ENCODE assay signal across 12 cellular contexts in the genomic region with DNA sequence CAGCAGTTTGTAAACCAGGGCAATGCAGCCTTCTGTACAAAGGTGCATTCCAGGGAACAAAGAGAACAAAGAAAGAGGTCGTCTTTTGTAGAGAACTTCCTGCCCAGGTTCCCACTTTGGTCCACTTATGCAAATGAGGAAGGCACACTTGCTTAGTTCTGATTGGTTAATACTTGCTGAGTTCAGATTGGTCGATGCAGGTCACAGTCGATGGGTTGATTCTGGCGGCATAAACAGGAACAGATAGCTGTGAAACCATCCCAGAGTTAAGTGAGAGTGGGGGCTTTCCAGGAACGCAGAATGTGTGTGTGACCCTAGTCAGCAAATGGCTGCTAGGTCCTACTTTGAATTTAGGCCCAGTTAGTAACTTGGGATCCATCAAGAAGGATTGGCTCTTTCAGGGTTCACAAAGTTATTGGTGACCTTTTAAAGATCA. TPM values are rescaled to one million over a fixed set of nuclear protein-coding genes. Genes with fewer than 3 reads are reported as not detected.
DNase-seq lines count a peak whose midpoint lies in the region; ATAC-seq, FAIRE-seq and TF ChIP-seq lines count a peak whose summit lies in the region.
"Had no signal": no experiment of that assay in that cellular context is flagged by ENCODE, and none has a peak within 500 bp of the region (broad histone marks: within the 10 kb centered on the region; RNA-seq: fewer than 3 reads in every experiment).

No MANE protein-coding gene starts in this region.

- TF ChIP-seq POLR2A in GM12878 (IDR thresholded peaks at IDR 0.05; ENCODE audit: low read depth, low read length), result peak; percentile 46; the same call in 1 of the 2 replicates

- H3K36me3 ChIP-seq in GM12878 (ENCODE audit: control insufficient read depth in 2 of 2, insufficient read depth in 2 of 2, low read length in 1 of 2), result no peaks in the 10 kb centered on the region

- peaks cover 16% of the 10 kb centered on the region for H3K36me3 Mint-ChIP-seq in stimulated activated naive CD8-positive, alpha-beta T cell treated with anti-CD3 and anti-CD28 coated beads, Interleukin-15, Interleukin-2, amounts not matched to agents 100 ng/mL and 50 ng/mL, for 24 hours (ENCODE audit: low read depth)

- SMC1A ChIA-PET in GM12878 (lab: Charles Lee; ENCODE audit: uncharacterized antibody, unreplicated experiment), result no interaction called here

- RAD21 ChIA-PET in GM12878 (lab: Charles Lee; ENCODE audit: unreplicated experiment), result interaction anchor here (1.5 kb wide), 1 partner anchor 17 kb away, joined by 4 read pairs; no protein-coding TSS in a partner anchor

- CTCF ChIA-PET in GM12878 (lab: Yijun Ruan, JAX), result interaction anchor here (1.1 to 1.5 kb wide), 2 partner anchors 16 to 39 kb away, joined by 3 read pairs; a partner anchor contains a TSS

- H3K4me2 ChIP-seq in GM12878 (ENCODE audit: control insufficient read depth, insufficient read depth), result peak overlapping the region; percentile 71

- no peaks in the 10 kb centered on the region for H3K27me3 ChIP-seq in GM12878 (replicated peaks in 1 of 2; ENCODE audit: control insufficient read depth in 2 of 2, insufficient read depth in 2 of 2, low read length in 1 of 2)
- H3K27me3 ChIP-seq: body of pancreas had no signal

- peak overlapping the region; percentile 48; the same call in 1 of the 2 replicates for H3K9ac ChIP-seq in GM12878 (ENCODE audit: control insufficient read depth, insufficient read depth, low read length)

- H3K4me3 Mint-ChIP-seq in stimulated activated naive CD8-positive, alpha-beta T cell treated with anti-CD3 and anti-CD28 coated beads, Interleukin-15, Interleukin-2, amounts not matched to agents 100 ng/mL and 50 ng/mL, for 24 hours, result peak overlapping the region; percentile 47

- H3K27ac Mint-ChIP-seq in stimulated activated naive CD8-positive, alpha-beta T cell treated with anti-CD3 and anti-CD28 coated beads, Interleukin-15, Interleukin-2, amounts not matched to agents 100 ng/mL and 50 ng/mL, for 24 hours, result peak overlapping the region; percentile 87

- BruUV-seq in GM12878 (replicated peaks; lab: Mats Ljungman, UMichigan), result no TSS peak

- TF ChIP-seq EP300 in GM12878 (IDR thresholded peaks at IDR 0.05; ENCODE audit: borderline replicate concordance in 1 of 2, control insufficient read depth in 1 of 2, low read depth in 2 of 2, low read length in 2 of 2), result peak in 1 of 2 experiments; percentile 51; a peak in 1 of 4 replicates

- WGBS in GM12878 (ENCODE audit: insufficient coverage, insufficient replicate concordance, low lambda C conversion rate, missing lambda C conversion rate), result 1% methylated on average over 5 of the region's 5 CpGs

- in situ Hi-C loops in GM12878 (cut with MboI), result no loop called here

- DNase-seq in stimulated activated naive CD8-positive, alpha-beta T cell treated with anti-CD3 and anti-CD28 coated beads, Interleukin-15, Interleukin-2, amounts not matched to agents 100 U/mL and 50 U/mL, for 24 hours, result no peak
- peak; percentile 47 for DNase-seq in Jurkat, Clone E6-1 (ENCODE audit: low read depth, low spot score)
- DNase-seq in GM12878 (ENCODE audit: low read depth, low spot score) (peak; percentile 95), NCI-H2029 (lab: John Stamatoyannopoulos, UW) (no peak), AG08396 (ENCODE audit: low spot score) (no peak), NCI-H82 (lab: John Stamatoyannopoulos, UW) (no peak), NCI-H345 treated with DMSO at 0.1 percent for 48 hours (lab: John Stamatoyannopoulos, UW; ENCODE audit: unreplicated experiment) (no peak)
- DNase-seq: body of pancreas; C1 segment of cervical spinal cord; NCI-H526; stimulated activated CD4-positive, alpha-beta T cell treated with anti-CD3 and anti-CD28 coated beads, Interleukin-12 subunit alpha, Interleukin-12 subunit beta, amount 100 ng/mL, for 4 hours had no signal

- POLR2A ChIA-PET in GM12878 (lab: Charles Lee), result interaction anchor here (0.6 to 1.0 kb wide), 3 partner anchors 39 to 702 kb away, joined by 3 read pairs; a partner anchor contains a TSS

- no peak for TF ChIP-seq RAD21 in GM12878 (IDR thresholded peaks at IDR 0.05; ENCODE audit: insufficient read depth, low read depth, low read length)

- peak overlapping the region; percentile 90 for H3K27ac ChIP-seq in GM12878 (ENCODE audit: control insufficient read depth, insufficient read depth)
- H3K27ac ChIP-seq: body of pancreas had no signal

- H3K9me3 Mint-ChIP-seq in stimulated activated naive CD8-positive, alpha-beta T cell treated with anti-CD3 and anti-CD28 coated beads, Interleukin-15, Interleukin-2, amounts not matched to agents 100 ng/mL and 50 ng/mL, for 24 hours, result no peaks in the 10 kb centered on the region

- H3K27me3 Mint-ChIP-seq in stimulated activated naive CD8-positive, alpha-beta T cell treated with anti-CD3 and anti-CD28 coated beads, Interleukin-15, Interleukin-2, amounts not matched to agents 100 ng/mL and 50 ng/mL, for 24 hours, result no peaks in the 10 kb centered on the region

- peaks cover 40% of the 10 kb centered on the region for H3K4me1 ChIP-seq in GM12878 (ENCODE audit: control insufficient read depth, insufficient read depth, low read length)

- no peak overlapping the region for H3K4me3 ChIP-seq in Jurkat, Clone E6-1 (ENCODE audit: low read length)
- peak overlapping the region; percentile 26; the same call in 1 of the 2 replicates for H3K4me3 ChIP-seq in GM12878
- H3K4me3 ChIP-seq: body of pancreas had no signal

- H3K4me1 Mint-ChIP-seq in stimulated activated naive CD8-positive, alpha-beta T cell treated with anti-CD3 and anti-CD28 coated beads, Interleukin-15, Interleukin-2, amounts not matched to agents 100 ng/mL and 50 ng/mL, for 24 hours (ENCODE audit: low read depth), result peaks cover 55% of the 10 kb centered on the region

- peak overlapping the region; percentile 62 for H2AFZ ChIP-seq in GM12878 (ENCODE audit: control insufficient read depth, low read depth, low read length)

- peaks cover 28% of the 10 kb centered on the region for H3K79me2 ChIP-seq in GM12878 (ENCODE audit: control insufficient read depth, insufficient read depth, low read length)

- intact Hi-C loops in GM12878 (cut with micrococcal nuclease; ENCODE audit: unreplicated experiment), result no loop called here

- H4K20me1 ChIP-seq in GM12878 (ENCODE audit: control insufficient read depth, insufficient read depth), result no peaks in the 10 kb centered on the region

- H3K9me3 ChIP-seq in GM12878 (replicated peaks; ENCODE audit: control insufficient read depth, insufficient read depth, low read length), result no peaks in the 10 kb centered on the region; the same call in 1 of the 3 replicates
- H3K9me3 ChIP-seq: body of pancreas had no signal

- no peak for TF ChIP-seq CTCF in GM12878 (IDR thresholded peaks at IDR 0.05 in 2 of 3, conservative IDR thresholded peaks at IDR 0.05 in 1 of 3; ENCODE audit: control insufficient read depth in 2 of 3, extremely low read depth in 1 of 3, insufficient read depth in 1 of 3, low read depth in 3 of 3, low read length in 3 of 3)

- no peak for ATAC-seq in stimulated activated naive CD8-positive, alpha-beta T cell treated with anti-CD3 and anti-CD28 coated beads, Interleukin-15, Interleukin-2, amounts not matched to agents 100 U/mL and 50 U/mL, for 24 hours
- ATAC-seq in GM12878, result peak; percentile 75
- ATAC-seq: body of pancreas had no signal

- peak; percentile 85 for FAIRE-seq in GM12878 (lab: Jason Lieb, UNC)

RNA-seq across cellular contexts. Expression of a gene that starts 1.8 kb away (rescaled TPM):
- 4.1 TPM for polyA plus RNA-seq in Jurkat, Clone E6-1 (2012; ENCODE audit: insufficient read depth, insufficient read length)
- total RNA-seq in GM12878 (2013; cell fraction: nucleolus; rRNA removed), result 3.1 and 3.2 TPM in 2 replicates
- 0.28 and 0.33 TPM in 2 replicates for total RNA-seq in GM12878 (2014; rRNA removed)
- total RNA-seq in GM12878 (2014; rRNA removed; fragmentation: Illumina TruSeq; extraction: Trizol), result 0.18 and 0.28 TPM in 2 replicates
- 1.2 and 2.0 TPM in 2 replicates for total RNA-seq in GM12878 (2021)
- 1.1 TPM for polyA plus RNA-seq in GM12878 (2011; ENCODE audit: low read depth)
- polyA plus RNA-seq in GM12878 (2011; rRNA removed), result 0.82 and 1.7 TPM in 2 replicates
- polyA plus RNA-seq in GM12878 (2011; cell fraction: cytosol; rRNA removed), result 1.3 and 2.1 TPM in 2 replicates
- 14.0 and 17.9 TPM in 2 replicates for polyA plus RNA-seq in GM12878 (2011; cell fraction: nucleus; rRNA removed)
- polyA plus RNA-seq in GM12878 (2012), result 2.4 and 2.6 TPM in 2 replicates
- polyA plus RNA-seq in GM12878 (2014; fragmentation: Illumina TruSeq; extraction: Trizol), result 0.22 and 0.28 TPM in 2 replicates
- under 1 TPM; 0.08 to 0.15 TPM for polyA plus RNA-seq in GM12878 (2014; fragmentation: Nextera tagmentation; extraction: Ambion mirVana)
- 1.2 and 2.4 TPM in 2 replicates for polyA plus RNA-seq in GM12878 (2014; rRNA removed)
- polyA plus RNA-seq in GM12878 (2016; fragmentation: Nextera tagmentation; extraction: Ambion mirVana), result under 1 TPM; 0.28 to 0.37 TPM
- polyA minus RNA-seq in GM12878 (2011; rRNA and poly(A)+ RNA removed), result 0.88 and 1.5 TPM in 2 replicates
- polyA minus RNA-seq in GM12878 (2011; cell fraction: cytosol; rRNA and poly(A)+ RNA removed), result 0.40 and 0.83 TPM in 2 replicates
- polyA minus RNA-seq in GM12878 (2011; cell fraction: nucleus; rRNA and poly(A)+ RNA removed), result 1.8 and 1.9 TPM in 2 replicates

RNA-seq across cellular contexts. Expression of a gene that starts 2.6 kb away (rescaled TPM):
- polyA plus RNA-seq in Jurkat, Clone E6-1 (2012; ENCODE audit: insufficient read depth, insufficient read length), result 33.0 TPM
- 28.7 and 29.1 TPM in 2 replicates for total RNA-seq in GM12878 (2013; cell fraction: nucleolus; rRNA removed)
- total RNA-seq in GM12878 (2014; rRNA removed) (31.5 and 33.3 TPM in 2 replicates), GM12878 (2014; rRNA removed; fragmentation: Illumina TruSeq; extraction: Trizol) (16.5 and 20.9 TPM in 2 replicates), GM12878 (2021) (42.1 and 43.9 TPM in 2 replicates)
- 12.9 TPM for polyA plus RNA-seq in GM12878 (2011; ENCODE audit: low read depth)
- polyA plus RNA-seq in GM12878 (2011; rRNA removed) (23.8 and 27.7 TPM in 2 replicates), GM12878 (2014; fragmentation: Illumina TruSeq; extraction: Trizol) (16.4 and 24.8 TPM in 2 replicates), GM12878 (2014; fragmentation: Nextera tagmentation; extraction: Ambion mirVana) (1 to 10 TPM; 2.7 to 8.4 TPM), GM12878 (2014; rRNA removed) (37.9 and 39.6 TPM in 2 replicates), GM12878 (2016; fragmentation: Nextera tagmentation; extraction: Ambion mirVana) (10 to 100 TPM; 34.0 to 38.9 TPM)
- polyA plus RNA-seq in GM12878 (2011; cell fraction: cytosol; rRNA removed), result 30.9 and 39.6 TPM in 2 replicates
- 23.1 and 30.9 TPM in 2 replicates for polyA plus RNA-seq in GM12878 (2011; cell fraction: nucleus; rRNA removed)
- 22.7 and 26.6 TPM in 2 replicates for polyA plus RNA-seq in GM12878 (2012)
- 18.3 and 28.3 TPM in 2 replicates for polyA minus RNA-seq in GM12878 (2011; rRNA and poly(A)+ RNA removed)
- polyA minus RNA-seq in GM12878 (2011; cell fraction: cytosol; rRNA and poly(A)+ RNA removed), result 12.6 and 13.8 TPM in 2 replicates
- polyA minus RNA-seq in GM12878 (2011; cell fraction: nucleus; rRNA and poly(A)+ RNA removed), result 8.9 and 15.5 TPM in 2 replicates

RNA-seq across cellular contexts. Expression of a gene that starts 39.4 kb away (rescaled TPM):
- polyA plus RNA-seq in Jurkat, Clone E6-1 (2012; ENCODE audit: insufficient read depth, insufficient read length), result 5.0 TPM
- total RNA-seq in GM12878 (2013; cell fraction: nucleolus; rRNA removed), result 8.8 and 9.0 TPM in 2 replicates
- 1.6 and 2.3 TPM in 2 replicates for total RNA-seq in GM12878 (2014; rRNA removed)
- total RNA-seq in GM12878 (2014; rRNA removed; fragmentation: Illumina TruSeq; extraction: Trizol), result 0.45 and 0.64 TPM in 2 replicates
- 2.7 and 4.0 TPM in 2 replicates for total RNA-seq in GM12878 (2021)
- 0.87 TPM for polyA plus RNA-seq in GM12878 (2011; ENCODE audit: low read depth)
- 2.7 and 5.8 TPM in 2 replicates for polyA plus RNA-seq in GM12878 (2011; rRNA removed)
- polyA plus RNA-seq in GM12878 (2011; cell fraction: cytosol; rRNA removed), result 5.2 and 7.4 TPM in 2 replicates
- polyA plus RNA-seq in GM12878 (2011; cell fraction: nucleus; rRNA removed), result 11.7 and 14.1 TPM in 2 replicates
- polyA plus RNA-seq in GM12878 (2012), result 2.4 and 2.6 TPM in 2 replicates
- 0.14 and 0.35 TPM in 2 replicates for polyA plus RNA-seq in GM12878 (2014; fragmentation: Illumina TruSeq; extraction: Trizol)
- polyA plus RNA-seq in GM12878 (2014; fragmentation: Nextera tagmentation; extraction: Ambion mirVana), result under 1 TPM in 1 of 2 experiments, not detected in 1; 0.09 TPM
- polyA plus RNA-seq in GM12878 (2014; rRNA removed), result 1.4 and 3.6 TPM in 2 replicates
- 1 to 10 TPM in 1 of 2 experiments, under 1 TPM in 1; 0.98 to 1.4 TPM for polyA plus RNA-seq in GM12878 (2016; fragmentation: Nextera tagmentation; extraction: Ambion mirVana)
- polyA minus RNA-seq in GM12878 (2011; rRNA and poly(A)+ RNA removed), result 5.6 and 10.7 TPM in 2 replicates
- polyA minus RNA-seq in GM12878 (2011; cell fraction: cytosol; rRNA and poly(A)+ RNA removed), result 3.0 and 4.4 TPM in 2 replicates
- polyA minus RNA-seq in GM12878 (2011; cell fraction: nucleus; rRNA and poly(A)+ RNA removed), result 11.6 and 16.0 TPM in 2 replicates

RNA-seq across cellular contexts. Expression of a gene that starts 44.2 kb away (rescaled TPM):
- 1.3 TPM for polyA plus RNA-seq in Jurkat, Clone E6-1 (2012; ENCODE audit: insufficient read depth, insufficient read length)
- 0.63 and 1.5 TPM in 2 replicates for total RNA-seq in GM12878 (2013; cell fraction: nucleolus; rRNA removed)
- 0.40 and 0.44 TPM in 2 replicates for total RNA-seq in GM12878 (2014; rRNA removed)
- 0.23 TPM in 1 of 2 replicates, not detected in the other for total RNA-seq in GM12878 (2014; rRNA removed; fragmentation: Illumina TruSeq; extraction: Trizol)
- 0.35 TPM in 1 of 2 replicates, not detected in the other for total RNA-seq in GM12878 (2021)
- 0.25 TPM for polyA plus RNA-seq in GM12878 (2011; ENCODE audit: low read depth)
- polyA plus RNA-seq in GM12878 (2011; rRNA removed), result 0.34 and 0.48 TPM in 2 replicates
- polyA plus RNA-seq in GM12878 (2011; cell fraction: cytosol; rRNA removed), result 0.22 and 0.28 TPM in 2 replicates
- 0.39 and 0.69 TPM in 2 replicates for polyA plus RNA-seq in GM12878 (2011; cell fraction: nucleus; rRNA removed)
- 0.58 and 0.70 TPM in 2 replicates for polyA plus RNA-seq in GM12878 (2012)
- 0.40 TPM in 1 of 2 replicates, not detected in the other for polyA plus RNA-seq in GM12878 (2014; fragmentation: Illumina TruSeq; extraction: Trizol)
- polyA plus RNA-seq in GM12878 (2014; fragmentation: Nextera tagmentation; extraction: Ambion mirVana), result under 1 TPM in 1 of 2 experiments, not detected in 1; 0.24 TPM
- 0.37 TPM in 1 of 2 replicates, not detected in the other for polyA plus RNA-seq in GM12878 (2014; rRNA removed)
- polyA plus RNA-seq in GM12878 (2016; fragmentation: Nextera tagmentation; extraction: Ambion mirVana), result under 1 TPM; 0.07 to 0.13 TPM
- 0.44 TPM in 1 of 2 replicates, not detected in the other for polyA minus RNA-seq in GM12878 (2011; rRNA and poly(A)+ RNA removed)
- not detected in 2 replicates for polyA minus RNA-seq in GM12878 (2011; cell fraction: cytosol; rRNA and poly(A)+ RNA removed)
- not detected in 2 replicates for polyA minus RNA-seq in GM12878 (2011; cell fraction: nucleus; rRNA and poly(A)+ RNA removed)
- total RNA-seq: body of pancreas had no signal

RNA-seq across cellular contexts. Expression of a gene that starts 44.5 kb away (rescaled TPM):
- polyA plus RNA-seq in Jurkat, Clone E6-1 (2012; ENCODE audit: insufficient read depth, insufficient read length), result 156 TPM
- 63.9 and 69.7 TPM in 2 replicates for total RNA-seq in GM12878 (2013; cell fraction: nucleolus; rRNA removed)
- total RNA-seq in GM12878 (2014; rRNA removed) (119 and 120 TPM in 2 replicates), GM12878 (2014; rRNA removed; fragmentation: Illumina TruSeq; extraction: Trizol) (60.4 and 70.0 TPM in 2 replicates), GM12878 (2021) (95.3 and 107 TPM in 2 replicates)
- 70.9 TPM for polyA plus RNA-seq in GM12878 (2011; ENCODE audit: low read depth)
- polyA plus RNA-seq in GM12878 (2011; rRNA removed) (67.3 and 74.8 TPM in 2 replicates), GM12878 (2014; fragmentation: Illumina TruSeq; extraction: Trizol) (61.0 and 73.5 TPM in 2 replicates), GM12878 (2014; fragmentation: Nextera tagmentation; extraction: Ambion mirVana) (10 to 100 TPM in 1 of 2 experiments, 1 to 10 TPM in 1; 6.4 to 12.6 TPM), GM12878 (2014; rRNA removed) (82.6 and 83.9 TPM in 2 replicates), GM12878 (2016; fragmentation: Nextera tagmentation; extraction: Ambion mirVana) (100 to 1,000 TPM; 121 to 134 TPM)
- polyA plus RNA-seq in GM12878 (2011; cell fraction: cytosol; rRNA removed), result 89.9 and 91.2 TPM in 2 replicates
- polyA plus RNA-seq in GM12878 (2011; cell fraction: nucleus; rRNA removed), result 60.0 and 60.1 TPM in 2 replicates
- polyA plus RNA-seq in GM12878 (2012), result 82.5 and 103 TPM in 2 replicates
- polyA minus RNA-seq in GM12878 (2011; rRNA and poly(A)+ RNA removed), result 57.4 and 87.6 TPM in 2 replicates
- 37.5 and 37.7 TPM in 2 replicates for polyA minus RNA-seq in GM12878 (2011; cell fraction: cytosol; rRNA and poly(A)+ RNA removed)
- polyA minus RNA-seq in GM12878 (2011; cell fraction: nucleus; rRNA and poly(A)+ RNA removed), result 13.1 and 17.5 TPM in 2 replicates

Comparison
In these comparisons a context has a peak if more than half of its experiments do, and no peak if none do; other contexts are left out.
1. DNase-seq: peak in Jurkat, Clone E6-1 (single experiment) and GM12878 (single experiment); none in stimulated activated naive CD8-positive, alpha-beta T cell treated with anti-CD3 and anti-CD28 coated beads, Interleukin-15, Interleukin-2, amounts not matched to agents 100 U/mL and 50 U/mL, for 24 hours (single experiment), NCI-H2029 (single experiment), AG08396 (single experiment), NCI-H82 (single experiment) and NCI-H345 treated with DMSO at 0.1 percent for 48 hours (single experiment).